Comparison of ENCODE assay signal across 21 cellular contexts in genomic region chr10:98251399-98251798, GRCh38. TPM values are rescaled to one million over a fixed set of nuclear protein-coding genes. Genes with fewer than 3 reads are reported as not detected.
DNase-seq lines count a peak whose midpoint lies in the region; ATAC-seq and TF ChIP-seq lines count a peak whose summit lies in the region.
"Had no signal": no experiment of that assay in that cellular context is flagged by ENCODE, and none has a peak within 500 bp of the region (broad histone marks: within the 10 kb centered on the region; RNA-seq: fewer than 3 reads in every experiment).

No MANE protein-coding gene starts in this region.

- peaks cover 25% of the 10 kb centered on the region for H3K4me1 Mint-ChIP-seq in endothelial cell (ENCODE audit: unreplicated experiment)
- H3K4me1 Mint-ChIP-seq in naive thymus-derived CD8-positive, alpha-beta T cell = peaks cover 0 to 11% (median 9%) of the 10 kb centered on the region in 4 donors
- H3K4me1 Mint-ChIP-seq: IgD-negative memory B cell had no signal

- TF ChIP-seq CTCF in endothelial cell (IDR thresholded peaks at IDR 0.05; ENCODE audit: unreplicated experiment) (no peak), lung (IDR thresholded peaks at IDR 0.05; ENCODE audit: control extremely low read depth, extremely low read depth) (no peak)

- peaks cover 4% of the 10 kb centered on the region for H3K27me3 Mint-ChIP-seq in endothelial cell (ENCODE audit: unreplicated experiment)
- H3K27me3 Mint-ChIP-seq in naive thymus-derived CD8-positive, alpha-beta T cell = no peaks in the 10 kb centered on the region
- H3K27me3 Mint-ChIP-seq: CD4-positive, alpha-beta T cell; IgD-negative memory B cell had no signal

- H3K36me3 ChIP-seq in H7 (replicated peaks; ENCODE audit: control insufficient read depth, insufficient read depth, low read length) = peaks cover 4% of the 10 kb centered on the region; the same call in 1 of the 2 replicates
- H3K36me3 ChIP-seq in lung (ENCODE audit: control insufficient read depth in 2 of 2, insufficient read depth in 2 of 2, low read length in 2 of 2) = peaks cover 4 to 28% of the 10 kb centered on the region in 2 donors

- WGBS in lung, 2 donors = 83 to 95% methylated on average over 8 of the region's 8 CpGs

- POLR2A ChIA-PET in naive thymus-derived CD8-positive, alpha-beta T cell (lab: Charles Lee) = no interaction called here

- H3K36me3 Mint-ChIP-seq in endothelial cell (ENCODE audit: low read depth, unreplicated experiment) = peaks cover 5% of the 10 kb centered on the region
- peaks cover 0 to 44% (median 10%) of the 10 kb centered on the region in 3 donors for H3K36me3 Mint-ChIP-seq in naive thymus-derived CD8-positive, alpha-beta T cell

- H3K27me3 ChIP-seq in H7 (ENCODE audit: control insufficient read depth, insufficient read depth, low read length) = no peaks in the 10 kb centered on the region
- H3K27me3 ChIP-seq in lung (ENCODE audit: control insufficient read depth, insufficient read depth) = no peaks in the 10 kb centered on the region
- H3K27me3 ChIP-seq: BLaER1, SJSA1 had no signal

- H3K9me3 ChIP-seq in lung (ENCODE audit: control insufficient read depth in 2 of 2, insufficient read depth in 1 of 2, low read length in 1 of 2) = no peaks in the 10 kb centered on the region
- H3K9me3 ChIP-seq: BLaER1, SJSA1 had no signal

- no peaks in the 10 kb centered on the region for H3K9me3 Mint-ChIP-seq in endothelial cell (ENCODE audit: unreplicated experiment)
- no peaks in the 10 kb centered on the region for H3K9me3 Mint-ChIP-seq in naive thymus-derived CD8-positive, alpha-beta T cell
- H3K9me3 Mint-ChIP-seq: CD4-positive, alpha-beta T cell; GM23338 had no signal

- peak overlapping the region; percentile 4 for H3K4me3 Mint-ChIP-seq in endothelial cell (ENCODE audit: unreplicated experiment)
- H3K4me3 Mint-ChIP-seq in naive thymus-derived CD8-positive, alpha-beta T cell = no peak overlapping the region
- H3K4me3 Mint-ChIP-seq: CD4-positive, alpha-beta T cell; GM23338 had no signal

- peaks cover 0 to 6% of the 10 kb centered on the region in 2 donors for H3K4me1 ChIP-seq in lung (ENCODE audit: control insufficient read depth in 2 of 2, insufficient read depth in 2 of 2, low read length in 2 of 2)

- no peak overlapping the region for H3K27ac Mint-ChIP-seq in endothelial cell (ENCODE audit: unreplicated experiment)
- peak overlapping the region in 1 of 10 donors; percentile 14 for H3K27ac Mint-ChIP-seq in naive thymus-derived CD8-positive, alpha-beta T cell
- H3K27ac Mint-ChIP-seq: CD4-positive, alpha-beta T cell; GM23338; IgD-negative memory B cell had no signal

- H3K4me3 ChIP-seq in H7 (ENCODE audit: insufficient read depth, low read depth, low read length) (no peak overlapping the region), lung (no peak overlapping the region)
- H3K4me3 ChIP-seq: BLaER1, GM23338, SJSA1 had no signal

- no peak for ATAC-seq in lung (ENCODE audit: insufficient read depth, low FRiP score)
- ATAC-seq in naive thymus-derived CD8-positive, alpha-beta T cell = no peak
- ATAC-seq: HCT116, Right ventricle myocardium inferior had no signal

- H3K27ac ChIP-seq in lung (ENCODE audit: low read depth in 1 of 2, low read length in 1 of 2) = no peak overlapping the region
- H3K27ac ChIP-seq: BLaER1, SJSA1 had no signal

- DNase-seq in H7 (peak; percentile 10), endothelial cell (ENCODE audit: low spot score) (no peak), lung (ENCODE audit: low spot score) (peak; percentile 21), putamen (ENCODE audit: low spot score) (peak; percentile 22), MV-4-11 (lab: John Stamatoyannopoulos, UW) (no peak), Kasumi-1 (lab: John Stamatoyannopoulos, UW) (no peak)
- no peak for DNase-seq in naive thymus-derived CD8-positive, alpha-beta T cell
- DNase-seq: CD4-positive, alpha-beta T cell; COR-L47; DMS79 treated with DMSO at 0.1 percent for 48 hours; NCI-H1417; NCI-H1694 treated with DMSO at 0.1 percent for 48 hours; NCI-H2081 treated with DMSO at 0.1 percent for 48 hours; NCI-H2171 treated with DMSO at 0.1 percent for 48 hours; NCI-H526 had no signal

RNA-seq across cellular contexts. Expression of gene LOXL4, which starts 16.6 kb away (rescaled TPM):
- 1.4 and 1.7 TPM in 2 replicates for total RNA-seq in H7 (2014; rRNA removed; shearing (Covaris generic))
- 1.8 TPM for total RNA-seq in endothelial cell (ENCODE audit: unreplicated experiment)
- total RNA-seq in lung = 1 to 10 TPM; 3.2 to 3.3 TPM
- polyA plus RNA-seq in lung = 1 to 10 TPM; 1.6 to 2.0 TPM
- total RNA-seq in naive thymus-derived CD8-positive, alpha-beta T cell = not detected
- under 1 TPM in 1 of 3 donors, not detected in 2; 0.12 TPM for polyA plus RNA-seq in naive thymus-derived CD8-positive, alpha-beta T cell
- total RNA-seq: CD4-positive, alpha-beta T cell had no signal

Comparison
In these comparisons a context has a peak if more than half of its experiments do, and no peak if none do; other contexts are left out.
1. DNase-seq: peak in H7 (single experiment), lung (single experiment) and putamen (single experiment); none in endothelial cell (single experiment), MV-4-11 (single experiment), Kasumi-1 (0 of 2) and naive thymus-derived CD8-positive, alpha-beta T cell (0 of 10).